1 cellular context compared by ENCODE assay signal in genomic region chr18:74283646-74284045, GRCh38.
TF ChIP-seq lines count a peak whose summit lies in the region.

No MANE protein-coding gene starts in this region.

TF ChIP-seq in A549, 52 proteins besides CTCF, POLR2A, EP300 and RAD21:
- TF ChIP-seq, protein P1, sequence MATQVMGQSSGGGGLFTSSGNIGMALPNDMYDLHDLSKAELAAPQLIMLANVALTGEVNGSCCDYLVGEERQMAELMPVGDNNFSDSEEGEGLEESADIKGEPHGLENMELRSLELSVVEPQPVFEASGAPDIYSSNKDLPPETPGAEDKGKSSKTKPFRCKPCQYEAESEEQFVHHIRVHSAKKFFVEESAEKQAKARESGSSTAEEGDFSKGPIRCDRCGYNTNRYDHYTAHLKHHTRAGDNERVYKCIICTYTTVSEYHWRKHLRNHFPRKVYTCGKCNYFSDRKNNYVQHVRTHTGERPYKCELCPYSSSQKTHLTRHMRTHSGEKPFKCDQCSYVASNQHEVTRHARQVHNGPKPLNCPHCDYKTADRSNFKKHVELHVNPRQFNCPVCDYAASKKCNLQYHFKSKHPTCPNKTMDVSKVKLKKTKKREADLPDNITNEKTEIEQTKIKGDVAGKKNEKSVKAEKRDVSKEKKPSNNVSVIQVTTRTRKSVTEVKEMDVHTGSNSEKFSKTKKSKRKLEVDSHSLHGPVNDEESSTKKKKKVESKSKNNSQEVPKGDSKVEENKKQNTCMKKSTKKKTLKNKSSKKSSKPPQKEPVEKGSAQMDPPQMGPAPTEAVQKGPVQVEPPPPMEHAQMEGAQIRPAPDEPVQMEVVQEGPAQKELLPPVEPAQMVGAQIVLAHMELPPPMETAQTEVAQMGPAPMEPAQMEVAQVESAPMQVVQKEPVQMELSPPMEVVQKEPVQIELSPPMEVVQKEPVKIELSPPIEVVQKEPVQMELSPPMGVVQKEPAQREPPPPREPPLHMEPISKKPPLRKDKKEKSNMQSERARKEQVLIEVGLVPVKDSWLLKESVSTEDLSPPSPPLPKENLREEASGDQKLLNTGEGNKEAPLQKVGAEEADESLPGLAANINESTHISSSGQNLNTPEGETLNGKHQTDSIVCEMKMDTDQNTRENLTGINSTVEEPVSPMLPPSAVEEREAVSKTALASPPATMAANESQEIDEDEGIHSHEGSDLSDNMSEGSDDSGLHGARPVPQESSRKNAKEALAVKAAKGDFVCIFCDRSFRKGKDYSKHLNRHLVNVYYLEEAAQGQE (IDR thresholded peaks at IDR 0.05) = no peak
- TF ChIP-seq EHMT2 (IDR thresholded peaks at IDR 0.05; ENCODE audit: low read depth) (no peak), JUNB (IDR thresholded peaks at IDR 0.05) (no peak)
